ENCODE assay signal across 22 cellular contexts in the genomic region with DNA sequence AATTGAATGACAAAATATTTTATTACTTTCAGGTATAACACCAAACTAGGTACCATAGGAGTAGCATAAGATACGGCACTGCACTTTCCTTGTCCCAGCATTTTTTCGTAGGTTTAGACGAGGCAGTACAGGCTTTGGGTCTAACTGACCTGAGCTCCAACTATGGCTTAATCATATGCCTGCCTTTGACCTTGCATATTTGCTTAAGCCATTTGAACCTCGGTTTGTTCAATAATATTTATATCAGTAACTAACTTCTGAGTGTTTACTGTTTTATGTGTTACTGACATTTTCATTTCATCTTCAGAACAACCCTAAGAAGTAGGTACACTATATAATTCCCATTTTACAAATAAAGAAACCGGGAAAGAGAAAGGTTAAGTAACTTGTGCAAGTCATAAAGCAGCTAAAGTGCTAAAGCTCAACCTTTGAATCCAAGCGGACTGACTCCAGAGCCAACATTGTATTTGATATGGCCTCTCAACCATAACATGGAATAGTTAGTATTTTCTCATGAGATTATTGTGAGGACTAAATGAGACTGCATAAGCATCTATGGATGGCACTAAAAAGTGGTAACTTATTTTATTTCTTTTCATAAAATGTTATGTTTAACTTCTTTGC.
"Had no signal": no experiment of that assay in that cellular context is flagged by ENCODE, and none has a peak within 500 bp of the region (broad histone marks: within the 10 kb centered on the region; RNA-seq: fewer than 3 reads in every experiment).

No MANE protein-coding gene starts in this region.

- DNase-seq: dorsolateral prefrontal cortex; effector CD4-positive, alpha-beta T cell; endodermal cell; foreskin keratinocyte; heart left ventricle; hippocampal formation; kidney glomerular epithelial cell; mesenchymal stem cell; naive thymus-derived CD4-positive, alpha-beta T cell; sigmoid colon; stimulated activated CD4-positive, alpha-beta T cell treated with anti-CD3 and anti-CD28 coated beads, Interleukin-2, amount 100 ng/mL, for 24 hours; stimulated activated CD4-positive, alpha-beta T cell treated with anti-CD3 and anti-CD28 coated beads, Interleukin-4, amount 100 ng/mL, for 24 hours; stimulated activated naive CD4-positive, alpha-beta T cell treated with Interleukin-2 at 50 U/mL for 16 hours; stomach; thyroid gland; trophoblast cell had no signal

- H3K9me3 ChIP-seq: esophagus muscularis mucosa, gastroesophageal sphincter, heart left ventricle, prostate gland, right atrium auricular region, sigmoid colon, stomach, thyroid gland had no signal

- H3K4me2 ChIP-seq: neural progenitor cell had no signal

- FAIRE-seq: colon had no signal

- H3K9ac ChIP-seq: neural progenitor cell had no signal

- H2AFZ ChIP-seq: neural progenitor cell had no signal

- H3K4me3 ChIP-seq: dorsolateral prefrontal cortex, esophagus muscularis mucosa, gastroesophageal sphincter, heart left ventricle, neural progenitor cell, prostate gland, right atrium auricular region, sigmoid colon, stomach, thyroid gland had no signal

- H3K27me3 ChIP-seq: dorsolateral prefrontal cortex, esophagus muscularis mucosa, foreskin keratinocyte, gastroesophageal sphincter, heart left ventricle, neural progenitor cell, right atrium auricular region, sigmoid colon, stomach, thyroid gland had no signal

- H3K27ac ChIP-seq: dorsolateral prefrontal cortex, esophagus muscularis mucosa, foreskin keratinocyte, gastroesophageal sphincter, heart left ventricle, neural progenitor cell, prostate gland, right atrium auricular region, sigmoid colon, stomach, thyroid gland had no signal

- H3K4me1 ChIP-seq: esophagus muscularis mucosa, foreskin keratinocyte, gastroesophageal sphincter, heart left ventricle, prostate gland, right atrium auricular region, sigmoid colon, stomach, thyroid gland had no signal
